ENCODE assay signal across 10 cellular contexts in genomic region chr17:60598001-60598736, GRCh38. TPM values are rescaled to one million over a fixed set of nuclear protein-coding genes. Genes with fewer than 3 reads are reported as not detected.
DNase-seq lines count a peak whose midpoint lies in the region; ATAC-seq, FAIRE-seq and TF ChIP-seq lines count a peak whose summit lies in the region.
"Had no signal": no experiment of that assay in that cellular context is flagged by ENCODE, and none has a peak within 500 bp of the region (broad histone marks: within the 10 kb centered on the region; RNA-seq: fewer than 3 reads in every experiment).

No MANE protein-coding gene starts in this region.

- DNase-seq in NCI-H1417 (lab: John Stamatoyannopoulos, UW) (peak in 2 of 3 experiments; percentile 48 to 70), NCI-H1417 treated with DMSO at 0.1 percent for 48 hours (lab: John Stamatoyannopoulos, UW) (no peak), NCI-H2227 (lab: John Stamatoyannopoulos, UW; ENCODE audit: unreplicated experiment) (peak; percentile 38), GM12878 (ENCODE audit: low read depth, low spot score) (no peak), progenitor cell of endocrine pancreas (ENCODE audit: low spot score, unreplicated experiment) (no peak), coronary artery (ENCODE audit: low spot score) (no peak), HTR-8/SVneo (ENCODE audit: insufficient read length, low spot score) (no peak), ureter (ENCODE audit: low spot score) (no peak)

- no peaks in the 10 kb centered on the region for H3K4me1 ChIP-seq in GM12878 (ENCODE audit: control insufficient read depth, insufficient read depth, low read length)

- FAIRE-seq in GM12878 (lab: Jason Lieb, UNC) (no peak), HTR-8/SVneo (lab: Jason Lieb, UNC) (no peak)
- FAIRE-seq: A204.1, frontal cortex had no signal

- no peak for TF ChIP-seq RAD21 in GM12878 (IDR thresholded peaks at IDR 0.05; ENCODE audit: insufficient read depth, low read depth, low read length)

- H3K27ac Mint-ChIP-seq in progenitor cell of endocrine pancreas: no peak overlapping the region

- H3K79me2 ChIP-seq in GM12878 (ENCODE audit: control insufficient read depth, insufficient read depth, low read length): peaks cover 31% of the 10 kb centered on the region

- H3K27ac ChIP-seq in GM12878 (ENCODE audit: control insufficient read depth, insufficient read depth): no peak overlapping the region
- peak overlapping the region in 1 of 2 donors; percentile 11 for H3K27ac ChIP-seq in coronary artery

- intact Hi-C loops in GM12878 (cut with micrococcal nuclease; ENCODE audit: unreplicated experiment): no loop called here

- BruUV-seq in GM12878 (replicated peaks; lab: Mats Ljungman, UMichigan): no TSS peak

- no peaks in the 10 kb centered on the region for H3K36me3 ChIP-seq in GM12878 (ENCODE audit: control insufficient read depth in 2 of 2, insufficient read depth in 2 of 2, low read length in 1 of 2)

- peaks cover 8% of the 10 kb centered on the region for H3K27me3 Mint-ChIP-seq in progenitor cell of endocrine pancreas

- TF ChIP-seq CTCF in GM12878 (IDR thresholded peaks at IDR 0.05 in 2 of 3, conservative IDR thresholded peaks at IDR 0.05 in 1 of 3; ENCODE audit: control insufficient read depth in 2 of 3, extremely low read depth in 1 of 3, insufficient read depth in 1 of 3, low read depth in 3 of 3, low read length in 3 of 3) (no peak), progenitor cell of endocrine pancreas (IDR thresholded peaks at IDR 0.05; ENCODE audit: unreplicated experiment) (no peak), coronary artery (IDR thresholded peaks at IDR 0.05) (no peak)

- SMC1A ChIA-PET in GM12878 (lab: Charles Lee; ENCODE audit: uncharacterized antibody, unreplicated experiment): interaction anchor here (0.6 to 2.2 kb wide), 2 partner anchors 14 to 74 kb away, joined by 4 to 5 read pairs; no protein-coding TSS in a partner anchor

- H3K9me3 Mint-ChIP-seq in progenitor cell of endocrine pancreas (ENCODE audit: low read depth): no peaks in the 10 kb centered on the region

- H3K36me3 Mint-ChIP-seq in progenitor cell of endocrine pancreas (ENCODE audit: insufficient read depth): no peaks in the 10 kb centered on the region

- no peak overlapping the region for H3K4me3 ChIP-seq in GM12878
- no peak overlapping the region for H3K4me3 ChIP-seq in coronary artery

- H2AFZ ChIP-seq in GM12878 (ENCODE audit: control insufficient read depth, low read depth, low read length): no peak overlapping the region; the same call in 1 of the 2 replicates

- no peak for TF ChIP-seq POLR2A in GM12878 (IDR thresholded peaks at IDR 0.05; ENCODE audit: low read depth, low read length)

- POLR2A ChIA-PET in GM12878 (lab: Charles Lee): interaction anchor here (1.5 kb wide), 1 partner anchor 17 kb away, joined by 3 read pairs; no protein-coding TSS in a partner anchor

- CTCF ChIA-PET in GM12878 (lab: Yijun Ruan, JAX): interaction anchor here (0.6 to 2.9 kb wide), 4 partner anchors 7 to 40 kb away, joined by 3 to 10 read pairs (median 4); no protein-coding TSS in a partner anchor

- WGBS in GM12878 (ENCODE audit: insufficient coverage, insufficient replicate concordance, low lambda C conversion rate, missing lambda C conversion rate): 97% methylated on average over 7 of the region's 7 CpGs

- H3K4me1 Mint-ChIP-seq in progenitor cell of endocrine pancreas (ENCODE audit: low read depth): peaks cover 24% of the 10 kb centered on the region

- no peak overlapping the region for H3K4me2 ChIP-seq in GM12878 (ENCODE audit: control insufficient read depth, insufficient read depth)

- H3K9ac ChIP-seq in GM12878 (ENCODE audit: control insufficient read depth, insufficient read depth, low read length): no peak overlapping the region

- no peak for TF ChIP-seq EP300 in GM12878 (IDR thresholded peaks at IDR 0.05; ENCODE audit: borderline replicate concordance in 1 of 2, control insufficient read depth in 1 of 2, low read depth in 2 of 2, low read length in 2 of 2)

- no peaks in the 10 kb centered on the region for H3K27me3 ChIP-seq in GM12878 (replicated peaks in 1 of 2; ENCODE audit: control insufficient read depth in 2 of 2, insufficient read depth in 2 of 2, low read length in 1 of 2)

- RAD21 ChIA-PET in GM12878 (lab: Charles Lee; ENCODE audit: unreplicated experiment): interaction anchor here (1.0 kb wide), 1 partner anchor 177 kb away, joined by 3 read pairs; no protein-coding TSS in a partner anchor

- H3K4me3 Mint-ChIP-seq in progenitor cell of endocrine pancreas (ENCODE audit: low read depth): peak overlapping the region; percentile 59

- no peaks in the 10 kb centered on the region for H3K9me3 ChIP-seq in GM12878 (replicated peaks; ENCODE audit: control insufficient read depth, insufficient read depth, low read length)

- H4K20me1 ChIP-seq in GM12878 (ENCODE audit: control insufficient read depth, insufficient read depth): no peaks in the 10 kb centered on the region

- in situ Hi-C loops in GM12878 (cut with MboI): no loop called here

- ATAC-seq in GM12878: no peak

TF ChIP-seq in GM12878, 131 proteins besides CTCF, POLR2A, EP300 and RAD21 (continues in another document):
- TF ChIP-seq IKZF2 (IDR thresholded peaks at IDR 0.05) (peak; percentile 41 to 51; a peak in 2 of 4 replicates), NKRF (conservative IDR thresholded peaks at IDR 0.05) (no peak), CBFB (IDR thresholded peaks at IDR 0.05; ENCODE audit: low read depth) (no peak), RCOR1 (conservative IDR thresholded peaks at IDR 0.05; ENCODE audit: low read depth, low read length) (no peak), TARDBP (IDR thresholded peaks at IDR 0.05; ENCODE audit: borderline replicate concordance) (no peak), IKZF1 (conservative IDR thresholded peaks at IDR 0.05) (0 out of 2 replicates have a peak, but pooled peaks have one; percentile 17), SPI1 (IDR thresholded peaks at IDR 0.05; ENCODE audit: borderline replicate concordance, insufficient read depth, low read depth, low read length) (peak; percentile 65; the same call in 1 of the 2 replicates), PBX3 (IDR thresholded peaks at IDR 0.05; ENCODE audit: insufficient replicate concordance, low read depth, low read length) (no peak), BHLHE40 (IDR thresholded peaks at IDR 0.05; ENCODE audit: borderline replicate concordance in 1 of 2, low read depth in 2 of 2, low read length in 1 of 2) (no peak)
- TF ChIP-seq, protein P1, sequence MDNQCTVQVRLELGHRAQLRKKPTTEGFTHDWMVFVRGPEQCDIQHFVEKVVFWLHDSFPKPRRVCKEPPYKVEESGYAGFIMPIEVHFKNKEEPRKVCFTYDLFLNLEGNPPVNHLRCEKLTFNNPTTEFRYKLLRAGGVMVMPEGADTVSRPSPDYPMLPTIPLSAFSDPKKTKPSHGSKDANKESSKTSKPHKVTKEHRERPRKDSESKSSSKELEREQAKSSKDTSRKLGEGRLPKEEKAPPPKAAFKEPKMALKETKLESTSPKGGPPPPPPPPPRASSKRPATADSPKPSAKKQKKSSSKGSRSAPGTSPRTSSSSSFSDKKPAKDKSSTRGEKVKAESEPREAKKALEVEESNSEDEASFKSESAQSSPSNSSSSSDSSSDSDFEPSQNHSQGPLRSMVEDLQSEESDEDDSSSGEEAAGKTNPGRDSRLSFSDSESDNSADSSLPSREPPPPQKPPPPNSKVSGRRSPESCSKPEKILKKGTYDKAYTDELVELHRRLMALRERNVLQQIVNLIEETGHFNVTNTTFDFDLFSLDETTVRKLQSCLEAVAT (IDR thresholded peaks at IDR 0.05): peak; percentile 30; the same call in 1 of the 2 replicates

RNA-seq across cellular contexts. Expression of gene PPM1D, which starts 1.8 kb away (rescaled TPM):
- total RNA-seq in GM12878 (2013; cell fraction: nucleolus; rRNA removed): 13.2 and 14.1 TPM in 2 replicates
- 7.2 and 9.0 TPM in 2 replicates for total RNA-seq in GM12878 (2014; rRNA removed)
- 12.3 and 12.8 TPM in 2 replicates for total RNA-seq in GM12878 (2014; rRNA removed; fragmentation: Illumina TruSeq; extraction: Trizol)
- 15.9 and 16.9 TPM in 2 replicates for total RNA-seq in GM12878 (2021)
- 4.2 TPM for polyA plus RNA-seq in GM12878 (2011; ENCODE audit: low read depth)
- 9.2 and 9.3 TPM in 2 replicates for polyA plus RNA-seq in GM12878 (2011; rRNA removed)
- 6.8 and 6.9 TPM in 2 replicates for polyA plus RNA-seq in GM12878 (2011; cell fraction: cytosol; rRNA removed)
- 5.9 and 7.8 TPM in 2 replicates for polyA plus RNA-seq in GM12878 (2011; cell fraction: nucleus; rRNA removed)
- 6.1 TPM in 2 replicates for polyA plus RNA-seq in GM12878 (2012)
- 12.3 and 18.1 TPM in 2 replicates for polyA plus RNA-seq in GM12878 (2014; fragmentation: Illumina TruSeq; extraction: Trizol)
- polyA plus RNA-seq in GM12878 (2014; fragmentation: Nextera tagmentation; extraction: Ambion mirVana): 1 to 10 TPM; 1.9 to 3.5 TPM
- 7.9 and 10.6 TPM in 2 replicates for polyA plus RNA-seq in GM12878 (2014; rRNA removed)
- 10 to 100 TPM; 17.5 to 20.8 TPM for polyA plus RNA-seq in GM12878 (2016; fragmentation: Nextera tagmentation; extraction: Ambion mirVana)
- 11.6 and 13.4 TPM in 2 replicates for polyA minus RNA-seq in GM12878 (2011; rRNA and poly(A)+ RNA removed)
- polyA minus RNA-seq in GM12878 (2011; cell fraction: cytosol; rRNA and poly(A)+ RNA removed): 3.4 and 6.0 TPM in 2 replicates
- polyA minus RNA-seq in GM12878 (2011; cell fraction: nucleus; rRNA and poly(A)+ RNA removed): 7.0 and 13.2 TPM in 2 replicates
- total RNA-seq in progenitor cell of endocrine pancreas: 20.8 and 21.2 TPM in 2 replicates
- 10.0 TPM for total RNA-seq in ureter

Comparison
In these comparisons a context has a peak if more than half of its experiments do, and no peak if none do; other contexts are left out.
1. DNase-seq: peak in NCI-H1417 (2 of 3) and NCI-H2227 (single experiment); none in NCI-H1417 treated with DMSO at 0.1 percent for 48 hours (single experiment), GM12878 (single experiment), progenitor cell of endocrine pancreas (single experiment), coronary artery (single experiment), HTR-8/SVneo (single experiment) and ureter (single experiment).